In genomic region chr18:3129053-3129864, GRCh38 we compare ENCODE assay signal across 8 cellular contexts.
DNase-seq lines count a peak whose midpoint lies in the region; ATAC-seq, FAIRE-seq and TF ChIP-seq lines count a peak whose summit lies in the region.

No MANE protein-coding gene starts in this region.

- POLR2A ChIA-PET in BJ (lab: Charles Lee): no interaction called here

- CTCF ChIA-PET in BJ (lab: Yijun Ruan, JAX): interaction anchor here (0.6 to 2.7 kb wide), 42 partner anchors 9 to 220 kb away, joined by 3 to 29 read pairs (median 4); no protein-coding TSS in a partner anchor
- CTCF ChIA-PET in activated CD8-positive, alpha-beta memory T cell treated with anti-CD3 and anti-CD28 coated beads, Interleukin-2, amount 10 ng/mL, durations not matched to agents 7 days and 5 days (lab: Charles Lee): interaction anchor here (0.6 to 5.5 kb wide), 50 partner anchors 9 to 350 kb away, joined by 3 to 61 read pairs (median 4); no protein-coding TSS in a partner anchor

- no peaks in the 10 kb centered on the region for H3K36me3 ChIP-seq in BJ (ENCODE audit: control insufficient read depth, insufficient read depth, low read length)
- no peaks in the 10 kb centered on the region for H3K36me3 ChIP-seq in NT2/D1 (ENCODE audit: insufficient read depth, insufficient read length, low read length)

- peaks cover 12% of the 10 kb centered on the region for H3K4me1 Mint-ChIP-seq in activated CD8-positive, alpha-beta memory T cell treated with anti-CD3 and anti-CD28 coated beads, Interleukin-2, amount 10 ng/mL, durations not matched to agents 7 days and 5 days

- no peak overlapping the region for H3K4me3 Mint-ChIP-seq in activated CD8-positive, alpha-beta memory T cell treated with anti-CD3 and anti-CD28 coated beads, Interleukin-2, amount 10 ng/mL, durations not matched to agents 7 days and 5 days

- peak; percentile 79 for FAIRE-seq in endometrium (lab: Jason Lieb, UNC)

- no peak overlapping the region for H3K9ac ChIP-seq in NT2/D1 (ENCODE audit: insufficient read length, low read depth)

- H3K4me3 ChIP-seq in BJ (ENCODE audit: low read depth, low read length) (no peak overlapping the region), NT2/D1 (ENCODE audit: insufficient read length, low read depth) (no peak overlapping the region)

- ATAC-seq in HG03354 (IDR thresholded peaks at IDR 0.05; ENCODE audit: poor library complexity, severe bottlenecking, unreplicated experiment): peak; percentile 99
- peak; percentile 97 for ATAC-seq in activated CD8-positive, alpha-beta memory T cell treated with anti-CD3 and anti-CD28 coated beads, Interleukin-2, amount 10 ng/mL, durations not matched to agents 7 days and 5 days

- H3K27ac Mint-ChIP-seq in activated CD8-positive, alpha-beta memory T cell treated with anti-CD3 and anti-CD28 coated beads, Interleukin-2, amount 10 ng/mL, durations not matched to agents 7 days and 5 days: no peak overlapping the region

- peaks cover 5% of the 10 kb centered on the region for H3K36me3 Mint-ChIP-seq in activated CD8-positive, alpha-beta memory T cell treated with anti-CD3 and anti-CD28 coated beads, Interleukin-2, amount 10 ng/mL, durations not matched to agents 7 days and 5 days

- H3K27me3 ChIP-seq in BJ (ENCODE audit: control insufficient read depth, insufficient read depth, low read length) (no peaks in the 10 kb centered on the region), NT2/D1 (ENCODE audit: insufficient read depth, insufficient read length) (no peaks in the 10 kb centered on the region)

- no peaks in the 10 kb centered on the region for H3K27me3 Mint-ChIP-seq in activated CD8-positive, alpha-beta memory T cell treated with anti-CD3 and anti-CD28 coated beads, Interleukin-2, amount 10 ng/mL, durations not matched to agents 7 days and 5 days

- H3K9me3 ChIP-seq in NT2/D1 (ENCODE audit: insufficient read depth, low read length): no peaks in the 10 kb centered on the region; the same call in 1 of the 2 replicates

- TF ChIP-seq CTCF in BJ (IDR thresholded peaks at IDR 0.05; ENCODE audit: insufficient read depth, low read depth, low read length): peak; percentile 97

- DNase-seq in BJ (ENCODE audit: low read depth): peak; percentile 24
- DNase-seq in GM19238 (ENCODE audit: insufficient read length, low spot score): peak; percentile 66
- peak; percentile 67 for DNase-seq in NT2/D1 (ENCODE audit: low read depth, low spot score)
- peak; percentile 87 for DNase-seq in activated CD8-positive, alpha-beta memory T cell treated with anti-CD3 and anti-CD28 coated beads, Interleukin-2, amount 10 ng/mL, durations not matched to agents 7 days and 5 days
- DNase-seq in midbrain (lab: John Stamatoyannopoulos, UW): peak; percentile 88
- DNase-seq in stimulated activated CD8-positive, alpha-beta memory T cell treated with anti-CD3 and anti-CD28 coated beads, Interleukin-4, amount 100 ng/mL, for 1 hour (ENCODE audit: low read depth in 2 of 2, low spot score in 1 of 2): peak; percentile 37 to 65

- H3K9me3 Mint-ChIP-seq in activated CD8-positive, alpha-beta memory T cell treated with anti-CD3 and anti-CD28 coated beads, Interleukin-2, amount 10 ng/mL, durations not matched to agents 7 days and 5 days (ENCODE audit: low read depth): peaks cover 6% of the 10 kb centered on the region

- H3K4me1 ChIP-seq in NT2/D1 (ENCODE audit: insufficient read depth, insufficient read length): no peaks in the 10 kb centered on the region

Comparison
In these comparisons a context has a peak if more than half of its experiments do, and no peak if none do; other contexts are left out.
1. DNase-seq: peak in every context shown above with its lines; median percentile 88 in midbrain; 87 in activated CD8-positive, alpha-beta memory T cell treated with anti-CD3 and anti-CD28 coated beads, Interleukin-2, amount 10 ng/mL, durations not matched to agents 7 days and 5 days; 67 in NT2/D1; 66 in GM19238; 51 in stimulated activated CD8-positive, alpha-beta memory T cell treated with anti-CD3 and anti-CD28 coated beads, Interleukin-4, amount 100 ng/mL, for 1 hour; 24 in BJ.